13 cellular contexts compared by ENCODE assay signal in the genomic region with DNA sequence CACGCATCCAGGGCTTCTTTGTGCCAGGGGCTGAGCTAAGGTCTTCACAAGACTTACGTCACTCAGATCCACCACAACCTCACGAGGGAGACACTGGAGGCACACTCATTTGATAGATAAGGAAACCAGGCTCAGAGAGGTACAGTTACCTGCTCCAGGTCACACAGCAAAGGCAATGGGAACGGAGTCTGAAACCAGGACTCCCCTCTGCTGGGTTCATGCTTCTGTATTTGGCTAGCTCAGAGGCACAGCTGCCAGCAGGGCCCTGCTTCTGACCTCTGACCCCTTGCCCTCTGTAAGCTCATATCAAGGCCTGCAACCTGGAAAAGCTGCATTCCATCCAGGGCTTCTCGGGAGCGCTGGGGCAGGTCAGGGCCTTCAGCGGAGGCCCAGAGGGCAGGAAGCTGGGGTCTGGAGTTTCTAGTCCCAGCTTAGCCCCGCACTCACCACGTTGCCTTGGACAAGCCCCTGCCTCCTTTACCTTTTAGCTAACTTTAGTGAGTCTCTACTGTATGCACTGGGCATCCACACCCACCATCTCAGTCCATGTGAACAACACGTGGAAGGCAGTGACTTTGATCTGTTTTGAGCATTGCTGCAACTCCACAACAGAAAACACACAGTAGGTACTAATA. TPM values are rescaled to one million over a fixed set of nuclear protein-coding genes. Genes with fewer than 3 reads are reported as not detected.
DNase-seq lines count a peak whose midpoint lies in the region; ATAC-seq and TF ChIP-seq lines count a peak whose summit lies in the region.
"Had no signal": no experiment of that assay in that cellular context is flagged by ENCODE, and none has a peak within 500 bp of the region (broad histone marks: within the 10 kb centered on the region; RNA-seq: fewer than 3 reads in every experiment).

No MANE protein-coding gene starts in this region.

- intact Hi-C loops in Panc1 (cut with micrococcal nuclease; ENCODE audit: unreplicated experiment): no loop called here

- H3K9me3 ChIP-seq in Panc1 (ENCODE audit: control insufficient read depth, insufficient read depth, low read depth, low read length): no peaks in the 10 kb centered on the region
- no peaks in the 10 kb centered on the region for H3K9me3 ChIP-seq in mucosa of rectum (ENCODE audit: control insufficient read depth in 2 of 2, low read length in 2 of 2)
- no peaks in the 10 kb centered on the region for H3K9me3 ChIP-seq in subcutaneous abdominal adipose tissue (ENCODE audit: control insufficient read depth in 5 of 5, low read length in 5 of 5)

- CTCF ChIA-PET in Panc1 (lab: Charles Lee): no interaction called here

- no TSS peak for BruUV-seq in Panc1 (replicated peaks; lab: Mats Ljungman, UMichigan)

- H3K4me1 ChIP-seq in Panc1 (ENCODE audit: control insufficient read depth, insufficient read depth, low read length): peaks cover 44% of the 10 kb centered on the region
- H3K4me1 ChIP-seq in mucosa of rectum (ENCODE audit: control insufficient read depth in 2 of 2, insufficient read depth in 2 of 2, low read length in 2 of 2): peaks cover 72 to 78% of the 10 kb centered on the region in 2 donors
- peaks cover 64 to 100% (median 99%) of the 10 kb centered on the region in 5 donors for H3K4me1 ChIP-seq in subcutaneous abdominal adipose tissue (ENCODE audit: control insufficient read depth in 5 of 5, insufficient read depth in 5 of 5, low read length in 5 of 5)

- H3K27me3 ChIP-seq in Panc1 (ENCODE audit: control insufficient read depth, insufficient read depth, low read length): no peaks in the 10 kb centered on the region
- H3K27me3 ChIP-seq in mucosa of rectum (ENCODE audit: control insufficient read depth in 2 of 2, insufficient read depth in 2 of 2, low read length in 2 of 2): no peaks in the 10 kb centered on the region
- no peaks in the 10 kb centered on the region for H3K27me3 ChIP-seq in subcutaneous abdominal adipose tissue (ENCODE audit: control insufficient read depth in 5 of 5, insufficient read depth in 4 of 5, low read length in 5 of 5)

- in situ Hi-C loops in Panc1 (cut with HindIII; ENCODE audit: low pct_unique_long_range_greater_than_20kb, low sequenced_read_pairs): no loop called here

- H3K9ac ChIP-seq in mucosa of rectum (ENCODE audit: low read depth in 1 of 2, low read length in 2 of 2): peak overlapping the region; percentile 17 to 21
- H3K9ac ChIP-seq in subcutaneous abdominal adipose tissue (ENCODE audit: low read length in 5 of 5): peak overlapping the region; percentile 12 to 71 (median 60)

- H3K27ac ChIP-seq in Panc1 (ENCODE audit: low read length) (peak overlapping the region; percentile 70), mucosa of rectum (ENCODE audit: low read depth in 2 of 2, low read length in 2 of 2) (peak overlapping the region; percentile 55 to 67), subcutaneous abdominal adipose tissue (ENCODE audit: low read depth, low read length) (peak overlapping the region; percentile 82)
- H3K27ac ChIP-seq: HL-60, PC-9 had no signal

- ATAC-seq in Panc1: no peak
- no peak for ATAC-seq in GM18909 (IDR thresholded peaks at IDR 0.05; ENCODE audit: poor library complexity, unreplicated experiment)

- no peak for DNase-seq in Panc1 (ENCODE audit: low read depth, low spot score)
- DNase-seq in ecto neural progenitor cell (ENCODE audit: low spot score): peak; percentile 60
- no peak for DNase-seq in NCI-H2196 treated with DMSO at 0.1 percent for 48 hours (lab: John Stamatoyannopoulos, UW; ENCODE audit: unreplicated experiment)
- no peak for DNase-seq in NCI-H524 treated with DMSO at 0.1 percent for 48 hours (lab: John Stamatoyannopoulos, UW)
- no peak for DNase-seq in activated CD4-positive, alpha-beta T cell treated with anti-CD3 and anti-CD28 coated beads, Interleukin-2, amount 50 U/mL, for 1 hour
- DNase-seq: CD4-positive, alpha-beta memory T cell; naive B cell; NCI-H2171; PC-9 had no signal

- H3K36me3 ChIP-seq in Panc1 (ENCODE audit: control insufficient read depth, insufficient read depth, low read length): no peaks in the 10 kb centered on the region
- H3K36me3 ChIP-seq in mucosa of rectum (ENCODE audit: control insufficient read depth in 2 of 2, insufficient read depth in 2 of 2, low read length in 2 of 2): no peaks in the 10 kb centered on the region
- peaks cover 0 to 13% (median 4%) of the 10 kb centered on the region in 5 donors for H3K36me3 ChIP-seq in subcutaneous abdominal adipose tissue (ENCODE audit: control insufficient read depth in 5 of 5, insufficient read depth in 5 of 5, low read length in 5 of 5)

- no peak for TF ChIP-seq CTCF in Panc1 (IDR thresholded peaks at IDR 0.05)

- H3K4me3 ChIP-seq in Panc1 (ENCODE audit: low read depth in 2 of 2, low read length in 2 of 2) (no peak overlapping the region), mucosa of rectum (ENCODE audit: low read length in 2 of 2) (no peak overlapping the region), subcutaneous abdominal adipose tissue (ENCODE audit: low read depth in 1 of 5, low read length in 5 of 5) (peak overlapping the region in 1 of 5 donors; percentile 34)
- H3K4me3 ChIP-seq: PC-9 had no signal

- POLR2A ChIA-PET in Panc1 (lab: Charles Lee): interaction anchor here (0.6 kb wide), 1 partner anchor 39 kb away, joined by 4 read pairs; no protein-coding TSS in a partner anchor

RNA-seq across cellular contexts. Expression of a gene that starts 34.6 kb away (rescaled TPM):
- 171 TPM for total RNA-seq in Panc1 (2021; ENCODE audit: unreplicated experiment)
- polyA plus RNA-seq in Panc1 (2012; ENCODE audit: insufficient read length): 324 TPM
- polyA plus RNA-seq: CD4-positive, alpha-beta memory T cell had no signal
